ENCODE assay signal across 9 cellular contexts in the genomic region with DNA sequence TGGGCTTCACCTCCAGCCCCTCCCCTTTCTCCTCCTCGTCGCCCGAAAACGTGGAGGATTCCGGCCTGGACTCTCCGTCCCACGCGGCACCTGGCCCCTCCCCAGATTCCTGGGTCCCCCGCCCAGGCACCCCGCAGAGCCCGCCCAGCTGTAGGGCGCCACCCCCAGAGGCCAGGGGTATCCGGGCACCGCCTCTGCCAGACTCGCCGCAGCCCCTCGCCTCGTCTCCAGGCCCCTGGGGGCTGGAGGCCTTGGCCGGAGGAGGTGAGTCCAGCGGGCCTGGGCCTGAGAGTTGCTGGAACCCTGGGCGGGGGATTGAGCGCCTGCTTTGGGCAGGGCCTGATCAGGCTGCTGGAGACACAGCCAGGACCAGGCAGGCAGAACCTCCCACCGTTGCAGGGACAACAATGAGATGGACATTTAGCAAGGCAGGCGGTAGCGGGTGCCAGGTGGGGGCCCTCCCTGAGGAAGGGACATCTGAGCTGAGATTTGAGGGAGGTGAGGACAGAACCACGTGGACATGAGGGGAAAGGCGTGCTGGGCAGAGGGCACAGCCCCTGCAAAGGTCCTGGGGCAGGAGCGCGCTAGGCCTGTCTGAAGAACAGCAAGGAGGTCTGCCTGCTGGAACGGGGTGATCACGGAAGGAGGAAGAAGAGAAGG. TPM values are rescaled to one million over a fixed set of nuclear protein-coding genes. Genes with fewer than 3 reads are reported as not detected.
DNase-seq lines count a peak whose midpoint lies in the region; ATAC-seq and TF ChIP-seq lines count a peak whose summit lies in the region.
"Had no signal": no experiment of that assay in that cellular context is flagged by ENCODE, and none has a peak within 500 bp of the region (broad histone marks: within the 10 kb centered on the region; RNA-seq: fewer than 3 reads in every experiment).

No MANE protein-coding gene starts in this region.

- peaks cover 18% of the 10 kb centered on the region for H3K4me1 Mint-ChIP-seq in nephron progenitor cell

- intact Hi-C loops in psoas muscle (cut with DNase I) = no loop called here

- TF ChIP-seq CTCF in RWPE2 (IDR thresholded peaks at IDR 0.05; ENCODE audit: poor library complexity, severe bottlenecking) = no peak
- TF ChIP-seq CTCF in fibroblast of lung (conservative IDR thresholded peaks at IDR 0.05 in 1 of 2, IDR thresholded peaks at IDR 0.05 in 1 of 2; ENCODE audit: low read depth in 1 of 2, low read length in 2 of 2) = no peak
- TF ChIP-seq CTCF in nephron progenitor cell (IDR thresholded peaks at IDR 0.05) = no peak
- no peak for TF ChIP-seq CTCF in psoas muscle (IDR thresholded peaks at IDR 0.05)

- no peaks in the 10 kb centered on the region for H3K9me3 ChIP-seq in ES-I3 (ENCODE audit: control insufficient read depth, insufficient read depth, low read length)
- H3K9me3 ChIP-seq in RWPE2 (ENCODE audit: severe bottlenecking) = no peaks in the 10 kb centered on the region
- no peaks in the 10 kb centered on the region for H3K9me3 ChIP-seq in fibroblast of lung (ENCODE audit: control insufficient read depth, insufficient read depth, low read depth, low read length)
- no peaks in the 10 kb centered on the region for H3K9me3 ChIP-seq in psoas muscle

- H3K4me3 ChIP-seq in RWPE2 (ENCODE audit: severe bottlenecking) (peak overlapping the region; percentile 33), fibroblast of lung (replicated peaks in 1 of 4; ENCODE audit: control extremely low read depth in 1 of 4, insufficient read depth in 1 of 4, low read depth in 3 of 4, low read length in 4 of 4) (no peak overlapping the region), psoas muscle (no peak overlapping the region)

- H3K4me2 ChIP-seq in fibroblast of lung (ENCODE audit: extremely low read depth, insufficient read depth, low read length) = no peak overlapping the region

- H3K27ac Mint-ChIP-seq in nephron progenitor cell = no peak overlapping the region

- peak overlapping the region; percentile 60 for H3K4me3 Mint-ChIP-seq in nephron progenitor cell

- H3K4me1 ChIP-seq in ES-I3 (ENCODE audit: insufficient read depth, low read length) = no peaks in the 10 kb centered on the region
- H3K4me1 ChIP-seq in RWPE2 (ENCODE audit: insufficient read depth, poor library complexity, severe bottlenecking) = no peaks in the 10 kb centered on the region
- H3K4me1 ChIP-seq in fibroblast of lung (ENCODE audit: control insufficient read depth, extremely low read depth, insufficient read depth, low read length) = peaks cover 3% of the 10 kb centered on the region
- H3K4me1 ChIP-seq in psoas muscle = no peaks in the 10 kb centered on the region

- H3K36me3 Mint-ChIP-seq in nephron progenitor cell (ENCODE audit: low read depth) = peaks cover 4% of the 10 kb centered on the region

- H3K36me3 ChIP-seq in ES-I3 (ENCODE audit: insufficient read depth, low read length) = no peaks in the 10 kb centered on the region
- H3K36me3 ChIP-seq in RWPE2 (ENCODE audit: low read depth) = no peaks in the 10 kb centered on the region
- no peaks in the 10 kb centered on the region for H3K36me3 ChIP-seq in fibroblast of lung (ENCODE audit: control insufficient read depth, insufficient read depth, low read length)
- H3K36me3 ChIP-seq in psoas muscle (ENCODE audit: insufficient read depth in 1 of 2, low read depth in 1 of 2) = no peaks in the 10 kb centered on the region

- no peaks in the 10 kb centered on the region for H3K79me2 ChIP-seq in fibroblast of lung (ENCODE audit: control insufficient read depth, insufficient read depth, low read length)

- WGBS in psoas muscle, 3 donors = 6 to 10% (median 9%) methylated on average over 14 to 31 of the region's 31 CpGs

- no peaks in the 10 kb centered on the region for H4K20me1 ChIP-seq in fibroblast of lung (ENCODE audit: control insufficient read depth, extremely low read depth, insufficient read depth, low read length)

- peak; percentile 64 for ATAC-seq in RWPE2 (ENCODE audit: low read depth)
- no peak for ATAC-seq in psoas muscle

- no peaks in the 10 kb centered on the region for H3K9me3 Mint-ChIP-seq in nephron progenitor cell

- DNase-seq in RWPE2 (ENCODE audit: low spot score) (no peak), fibroblast of lung (ENCODE audit: low read depth in 2 of 2) (no peak), nephron progenitor cell (peak; percentile 52), NCI-H1048 (lab: John Stamatoyannopoulos, UW) (no peak), GM19238 (ENCODE audit: insufficient read length, low spot score) (no peak), psoas muscle (no peak)
- DNase-seq in activated effector memory CD4-positive, alpha-beta T cell treated with Interleukin-2 at 50 U/mL for 16 hours = no peak

- H3K9ac ChIP-seq in ES-I3 (ENCODE audit: low read depth, low read length) = peak overlapping the region; percentile 44; the same call in 1 of the 2 replicates
- H3K9ac ChIP-seq in fibroblast of lung (ENCODE audit: insufficient read depth, low read length) = no peak overlapping the region

- H3K27me3 ChIP-seq in RWPE2 (ENCODE audit: insufficient read depth, poor library complexity, severe bottlenecking) (no peaks in the 10 kb centered on the region), fibroblast of lung (ENCODE audit: control insufficient read depth, insufficient read depth, low read length) (no peaks in the 10 kb centered on the region), psoas muscle (ENCODE audit: insufficient read depth in 3 of 3, low read length in 2 of 3) (peaks cover 0 to 59% (median 21%) of the 10 kb centered on the region in 3 donors)

- H3K27me3 Mint-ChIP-seq in nephron progenitor cell (ENCODE audit: low read depth, poor library complexity) = peaks cover 47% of the 10 kb centered on the region

- peak overlapping the region; percentile 49 for H2AFZ ChIP-seq in fibroblast of lung (ENCODE audit: low read length)

- H3K27ac ChIP-seq in RWPE2 (ENCODE audit: poor library complexity, severe bottlenecking) = peak overlapping the region; percentile 12
- no peak overlapping the region for H3K27ac ChIP-seq in fibroblast of lung (ENCODE audit: insufficient read depth, low read length)
- H3K27ac ChIP-seq in psoas muscle = no peak overlapping the region

RNA-seq across cellular contexts. Expression of gene B3GNT3, which starts 16.2 kb away (rescaled TPM):
- not detected in 2 replicates for total RNA-seq in fibroblast of lung
- polyA plus RNA-seq in fibroblast of lung = not detected in 2 replicates
- polyA plus RNA-seq in fibroblast of lung (2012) = not detected in 2 replicates
- not detected in 2 replicates for polyA minus RNA-seq in fibroblast of lung (ENCODE audit: low replicate concordance)
- total RNA-seq in psoas muscle = under 1 TPM in 1 of 4 donors, not detected in 3; 0.38 TPM
- polyA plus RNA-seq in psoas muscle = under 1 TPM in 2 of 3 donors, not detected in 1; 0.03 to 0.08 TPM

RNA-seq across cellular contexts. Expression of gene FCHO1, which starts 27.5 kb away (rescaled TPM):
- total RNA-seq in fibroblast of lung (under 0.01 and 0.33 TPM in 2 replicates), psoas muscle (under 1 TPM; 0.15 to 0.68 (median 0.58) TPM)
- polyA plus RNA-seq in fibroblast of lung (0.07 and 0.16 TPM in 2 replicates), psoas muscle (under 1 TPM in 2 of 3 donors, not detected in 1; 0.10 to 0.22 TPM)
- polyA plus RNA-seq in fibroblast of lung (2012) = 0.54 and 0.78 TPM in 2 replicates
- 0.07 and 1.8 TPM in 2 replicates for polyA minus RNA-seq in fibroblast of lung (ENCODE audit: low replicate concordance)

RNA-seq across cellular contexts. Expression of gene INSL3, which starts 42.6 kb away (rescaled TPM):
- total RNA-seq in fibroblast of lung (not detected in 2 replicates), psoas muscle (not detected)
- polyA plus RNA-seq in fibroblast of lung (not detected in 2 replicates), psoas muscle (not detected)
- 0.19 TPM in 1 of 2 replicates, not detected in the other for polyA plus RNA-seq in fibroblast of lung (2012)
- polyA minus RNA-seq in fibroblast of lung (ENCODE audit: low replicate concordance) = not detected in 2 replicates
- total RNA-seq: mucosa of gallbladder had no signal

RNA-seq across cellular contexts. Expression of gene MAP1S, which starts 59.5 kb away (rescaled TPM):
- total RNA-seq in fibroblast of lung (15.9 and 18.3 TPM in 2 replicates), psoas muscle (10 to 100 TPM; 42.4 to 60.6 (median 49.1) TPM)
- polyA plus RNA-seq in fibroblast of lung (10.5 and 13.1 TPM in 2 replicates), psoas muscle (10 to 100 TPM; 19.1 to 37.0 (median 24.3) TPM)
- polyA plus RNA-seq in fibroblast of lung (2012) = 43.8 and 63.9 TPM in 2 replicates
- polyA minus RNA-seq in fibroblast of lung (ENCODE audit: low replicate concordance) = 141 and 172 TPM in 2 replicates
